Comparison of ENCODE assay signal across 25 cellular contexts in the genomic region with DNA sequence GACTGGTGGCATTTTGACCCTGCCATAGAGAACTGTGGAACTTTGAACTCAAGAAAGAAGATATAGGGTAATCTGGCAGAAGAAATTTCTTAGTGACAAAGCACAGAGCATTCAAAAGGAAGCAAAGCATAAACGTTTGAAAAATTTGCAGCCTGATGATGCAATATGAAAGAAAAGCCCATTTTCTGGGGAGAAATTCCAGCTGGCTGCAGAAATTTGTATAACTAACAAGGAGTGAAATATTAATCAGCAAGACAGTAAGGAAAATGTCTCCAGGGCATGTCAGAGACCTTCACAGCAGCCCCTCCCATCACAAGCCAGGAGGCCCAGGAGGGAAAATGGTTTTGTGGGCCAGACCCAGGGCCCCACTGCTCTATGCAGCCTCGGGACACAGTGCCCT.
"Had no signal": no experiment of that assay in that cellular context is flagged by ENCODE, and none has a peak within 500 bp of the region (broad histone marks: within the 10 kb centered on the region; RNA-seq: fewer than 3 reads in every experiment).

No MANE protein-coding gene starts in this region.

- H3K9me3 ChIP-seq: esophagus squamous epithelium had no signal

- FAIRE-seq: colon, endometrium, islet of Langerhans, keratinocyte had no signal

- DNase-seq: effector CD8-positive, alpha-beta T cell; effector memory CD8-positive, alpha-beta T cell; endodermal cell; erythroblast; esophagus squamous epithelium; foreskin fibroblast; foreskin melanocyte; gastrocnemius medialis; glutamatergic neuron; head of caudate nucleus; hippocampal formation; left cardiac atrium; left lung; left ventricle myocardium superior; lower lobe of right lung; mesendoderm; midbrain had no signal

- H3K4me3 Mint-ChIP-seq: dendritic cell treated with granulocyte-macrophage colony-stimulating factor and Interleukin-4, amounts not matched to agents 40 ng/mL and 50 ng/mL, for 4 days; effector memory CD8-positive, alpha-beta T cell; endodermal cell had no signal

- H3K4me1 ChIP-seq: esophagus squamous epithelium, gastrocnemius medialis, left lung, lower lobe of right lung had no signal

- H3K9me3 Mint-ChIP-seq: effector memory CD8-positive, alpha-beta T cell had no signal

- H3K27me3 ChIP-seq: esophagus squamous epithelium, gastrocnemius medialis, left lung had no signal

- H3K4me3 ChIP-seq: coronary artery, esophagus squamous epithelium, gastrocnemius medialis, left lung, lower lobe of right lung had no signal

- H3K36me3 ChIP-seq: esophagus squamous epithelium, gastrocnemius medialis, left lung, lower lobe of right lung had no signal

- H3K27ac Mint-ChIP-seq: dendritic cell treated with granulocyte-macrophage colony-stimulating factor and Interleukin-4, amounts not matched to agents 40 ng/mL and 50 ng/mL, for 4 days; effector memory CD8-positive, alpha-beta T cell; endodermal cell had no signal

- H3K27ac ChIP-seq: coronary artery, epithelial cell of prostate, esophagus squamous epithelium, gastrocnemius medialis, left lung, lower lobe of right lung had no signal

- ATAC-seq: effector memory CD8-positive, alpha-beta T cell; esophagus mucosa; gastrocnemius medialis; left cardiac atrium; left lung; left ventricle myocardium superior; lower lobe of right lung had no signal

- H3K4me1 Mint-ChIP-seq: endodermal cell had no signal
